In genomic region chr15:39453500-39454073, GRCh38 we compare ENCODE assay signal across 10 cellular contexts.
DNase-seq lines count a peak whose midpoint lies in the region; ATAC-seq and TF ChIP-seq lines count a peak whose summit lies in the region.
"Had no signal": no experiment of that assay in that cellular context is flagged by ENCODE, and none has a peak within 500 bp of the region (broad histone marks: within the 10 kb centered on the region; RNA-seq: fewer than 3 reads in every experiment).

No MANE protein-coding gene starts in this region.

- no peak for TF ChIP-seq CTCF in CD14-positive monocyte (IDR thresholded peaks at IDR 0.05)
- no peak for TF ChIP-seq CTCF in endothelial cell (IDR thresholded peaks at IDR 0.05; ENCODE audit: unreplicated experiment)

- ATAC-seq in GM19043 (IDR thresholded peaks at IDR 0.05; ENCODE audit: low read depth, unreplicated experiment) (peak; percentile 89), HG03097 (IDR thresholded peaks at IDR 0.05; ENCODE audit: low FRiP score, unreplicated experiment) (peak; percentile 80), T-helper 17 cell (no peak)

- H3K36me3 Mint-ChIP-seq in CD14-positive monocyte (peaks cover 0 to 4% of the 10 kb centered on the region in 2 donors), T-helper 17 cell (ENCODE audit: low read depth) (no peaks in the 10 kb centered on the region), endothelial cell (ENCODE audit: low read depth, unreplicated experiment) (no peaks in the 10 kb centered on the region)

- H3K27ac Mint-ChIP-seq in CD14-positive monocyte: peak overlapping the region; percentile 78 to 93 (median 88)
- no peak overlapping the region for H3K27ac Mint-ChIP-seq in T-helper 17 cell
- H3K27ac Mint-ChIP-seq in endothelial cell (ENCODE audit: unreplicated experiment): no peak overlapping the region

- no peaks in the 10 kb centered on the region for H3K9me3 ChIP-seq in T-helper 17 cell (ENCODE audit: control insufficient read depth, low read length, poor library complexity, severe bottlenecking)

- H3K9me3 Mint-ChIP-seq in CD14-positive monocyte (peaks cover 0 to 5% (median 0%) of the 10 kb centered on the region in 7 donors), endothelial cell (ENCODE audit: unreplicated experiment) (no peaks in the 10 kb centered on the region)

- H3K4me3 Mint-ChIP-seq in CD14-positive monocyte (peak overlapping the region in 1 of 2 donors; percentile 28), T-helper 17 cell (no peak overlapping the region), endothelial cell (ENCODE audit: unreplicated experiment) (no peak overlapping the region)

- intact Hi-C loops in CD14-positive monocyte (cut with micrococcal nuclease): no loop called here

- no peaks in the 10 kb centered on the region for H3K27me3 Mint-ChIP-seq in CD14-positive monocyte (ENCODE audit: low read depth in 3 of 3)
- peaks cover 56% of the 10 kb centered on the region for H3K27me3 Mint-ChIP-seq in T-helper 17 cell
- H3K27me3 Mint-ChIP-seq in endothelial cell (ENCODE audit: unreplicated experiment): peaks cover 2% of the 10 kb centered on the region

- H3K4me1 Mint-ChIP-seq in CD14-positive monocyte (peaks cover 22% of the 10 kb centered on the region), T-helper 17 cell (no peaks in the 10 kb centered on the region), endothelial cell (ENCODE audit: unreplicated experiment) (no peaks in the 10 kb centered on the region)

- DNase-seq in CD14-positive monocyte (ENCODE audit: low spot score) (peak; percentile 74), SKM-1 treated with dmso at 0.1 percent for 144 hours (lab: John Stamatoyannopoulos, UW; ENCODE audit: unreplicated experiment) (peak; percentile 63), NCI-H2081 (lab: John Stamatoyannopoulos, UW) (no peak), T-helper 17 cell (no peak), endothelial cell (ENCODE audit: low spot score) (no peak), anterior cingulate cortex (lab: John Stamatoyannopoulos, UW) (no peak)
- DNase-seq: COR-L47; effector CD4-positive, alpha-beta T cell had no signal

Comparison
In these comparisons a context has a peak if more than half of its experiments do, and no peak if none do; other contexts are left out.
1. DNase-seq: peak in CD14-positive monocyte (single experiment) and SKM-1 treated with dmso at 0.1 percent for 144 hours (single experiment); none in NCI-H2081 (0 of 2), T-helper 17 cell (0 of 3), endothelial cell (single experiment) and anterior cingulate cortex (0 of 58).
2. H3K27ac Mint-ChIP-seq: peak in CD14-positive monocyte (7 of 7); none in T-helper 17 cell (single experiment) and endothelial cell (single experiment).